In the genomic region with DNA sequence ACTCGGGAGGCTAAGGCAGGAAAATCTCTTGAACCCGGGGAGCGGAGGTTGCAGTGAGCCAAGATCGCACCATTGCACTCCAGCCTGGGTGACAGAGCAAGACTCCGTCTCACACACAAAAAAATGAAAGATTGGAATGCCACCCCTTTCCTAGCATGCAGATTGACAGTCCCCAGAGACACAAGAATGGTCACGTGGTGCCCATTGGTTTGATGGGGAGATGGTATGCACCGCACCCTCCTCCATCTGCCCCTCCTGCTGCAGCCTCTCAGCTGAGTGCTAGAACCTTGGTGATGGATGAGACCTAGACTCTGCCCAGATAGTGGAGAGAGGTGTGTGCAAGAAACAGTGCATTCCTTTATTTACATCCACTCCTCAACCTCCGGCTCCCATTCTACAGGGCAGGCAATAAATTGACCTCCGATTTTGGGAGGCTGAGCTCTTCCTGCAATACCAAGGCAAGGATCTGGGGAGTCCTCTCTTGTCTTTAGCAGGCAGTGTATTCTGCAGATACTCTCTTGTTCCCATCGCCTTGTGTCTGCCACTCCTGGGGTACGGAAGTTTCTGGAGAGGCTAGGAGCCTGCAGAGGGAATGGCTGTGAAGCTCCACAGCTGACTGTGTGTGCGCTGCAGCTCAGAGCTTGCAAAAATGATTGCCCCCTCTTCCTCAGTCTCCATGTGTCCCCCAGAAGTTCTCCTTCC, we compare ENCODE assay signal across 11 cellular contexts. TPM values are rescaled to one million over a fixed set of nuclear protein-coding genes. Genes with fewer than 3 reads are reported as not detected.
DNase-seq lines count a peak whose midpoint lies in the region; ATAC-seq and TF ChIP-seq lines count a peak whose summit lies in the region.
"Had no signal": no experiment of that assay in that cellular context is flagged by ENCODE, and none has a peak within 500 bp of the region (broad histone marks: within the 10 kb centered on the region; RNA-seq: fewer than 3 reads in every experiment).

No MANE protein-coding gene starts in this region.

- TF ChIP-seq CTCF in neural progenitor cell (IDR thresholded peaks at IDR 0.05) (no peak), Peyer's patch (IDR thresholded peaks at IDR 0.05) (no peak)

- H3K4me1 ChIP-seq in HUES64 (ENCODE audit: insufficient read depth, low read length) (peaks cover 29% of the 10 kb centered on the region), neural progenitor cell (peaks cover 24% of the 10 kb centered on the region), Peyer's patch (peaks cover 0 to 8% (median 4%) of the 10 kb centered on the region in 4 donors)

- H3K79me2 ChIP-seq in neural progenitor cell (ENCODE audit: low read depth), result peaks cover 22% of the 10 kb centered on the region

- no peak for TF ChIP-seq POLR2A in Peyer's patch (IDR thresholded peaks at IDR 0.05)

- no peaks in the 10 kb centered on the region for H3K36me3 Mint-ChIP-seq in activated naive CD8-positive, alpha-beta T cell treated with anti-CD3 and anti-CD28 coated beads, Interleukin-2, amount 50 U/mL, for 24 hours (ENCODE audit: low read depth)
- H3K36me3 Mint-ChIP-seq in neural progenitor cell, result no peaks in the 10 kb centered on the region

- no peaks in the 10 kb centered on the region for H3K27me3 Mint-ChIP-seq in activated naive CD8-positive, alpha-beta T cell treated with anti-CD3 and anti-CD28 coated beads, Interleukin-2, amount 50 U/mL, for 24 hours
- peaks cover 10% of the 10 kb centered on the region for H3K27me3 Mint-ChIP-seq in neural progenitor cell (ENCODE audit: insufficient read depth, low read depth)

- H3K9ac ChIP-seq in HUES64 (ENCODE audit: low read depth, low read length) (no peak overlapping the region), neural progenitor cell (no peak overlapping the region)

- H3F3A ChIP-seq in neural progenitor cell (ENCODE audit: low read depth), result peaks cover 26% of the 10 kb centered on the region

- H3K4me3 ChIP-seq in HUES64 (ENCODE audit: low read length) (no peak overlapping the region), neural progenitor cell (no peak overlapping the region), Peyer's patch (no peak overlapping the region)
- H3K4me3 ChIP-seq: GM12878 had no signal

- H3K27me3 ChIP-seq in HUES64 (ENCODE audit: insufficient read depth, low read length) (peaks cover 8% of the 10 kb centered on the region; the same call in 1 of the 2 replicates), neural progenitor cell (peaks cover 25% of the 10 kb centered on the region), Peyer's patch (no peaks in the 10 kb centered on the region)

- H3K27ac ChIP-seq in HUES64 (ENCODE audit: low read depth, low read length), result peak overlapping the region; percentile 39; the same call in 1 of the 2 replicates
- no peak overlapping the region for H3K27ac ChIP-seq in neural progenitor cell
- H3K27ac ChIP-seq in Peyer's patch, result no peak overlapping the region

- H3K4me2 ChIP-seq in neural progenitor cell, result no peak overlapping the region

- H3K36me3 ChIP-seq in HUES64 (ENCODE audit: insufficient read depth, low read length) (no peaks in the 10 kb centered on the region), neural progenitor cell (no peaks in the 10 kb centered on the region), Peyer's patch (no peaks in the 10 kb centered on the region)
- H3K36me3 ChIP-seq: thoracic aorta had no signal

- H3K4me1 Mint-ChIP-seq in activated naive CD8-positive, alpha-beta T cell treated with anti-CD3 and anti-CD28 coated beads, Interleukin-2, amount 50 U/mL, for 24 hours, result peaks cover 27% of the 10 kb centered on the region
- H3K4me1 Mint-ChIP-seq in neural progenitor cell, result peaks cover 28% of the 10 kb centered on the region

- peak overlapping the region; percentile 77 for H3K27ac Mint-ChIP-seq in activated naive CD8-positive, alpha-beta T cell treated with anti-CD3 and anti-CD28 coated beads, Interleukin-2, amount 50 U/mL, for 24 hours
- H3K27ac Mint-ChIP-seq in neural progenitor cell, result peak overlapping the region; percentile 46

- no peaks in the 10 kb centered on the region for H3K9me3 ChIP-seq in HUES64 (ENCODE audit: insufficient read depth, low read depth, low read length)
- H3K9me3 ChIP-seq in neural progenitor cell (ENCODE audit: low read depth), result no peaks in the 10 kb centered on the region
- no peaks in the 10 kb centered on the region for H3K9me3 ChIP-seq in Peyer's patch
- H3K9me3 ChIP-seq: thoracic aorta had no signal

- H3K9me3 Mint-ChIP-seq in activated naive CD8-positive, alpha-beta T cell treated with anti-CD3 and anti-CD28 coated beads, Interleukin-2, amount 50 U/mL, for 24 hours, result no peaks in the 10 kb centered on the region
- H3K9me3 Mint-ChIP-seq in neural progenitor cell, result peaks cover 2% of the 10 kb centered on the region

- H3K4me3 Mint-ChIP-seq in activated naive CD8-positive, alpha-beta T cell treated with anti-CD3 and anti-CD28 coated beads, Interleukin-2, amount 50 U/mL, for 24 hours, result peak overlapping the region; percentile 67
- H3K4me3 Mint-ChIP-seq in neural progenitor cell, result peak overlapping the region; percentile 28

- H4K20me1 ChIP-seq in neural progenitor cell (ENCODE audit: low read depth), result peaks cover 15% of the 10 kb centered on the region

- DNase-seq in NCI-H82 (lab: John Stamatoyannopoulos, UW) (peak; percentile 10), NCI-H82 treated with DMSO at 0.1 percent for 48 hours (lab: John Stamatoyannopoulos, UW; ENCODE audit: unreplicated experiment) (no peak), neural progenitor cell (ENCODE audit: low spot score) (no peak), Peyer's patch (no peak), NCI-H1092 (lab: John Stamatoyannopoulos, UW) (no peak)
- DNase-seq in activated naive CD8-positive, alpha-beta T cell treated with anti-CD3 and anti-CD28 coated beads, Interleukin-2, amount 50 U/mL, for 24 hours, result no peak
- no peak for DNase-seq in effector CD8-positive, alpha-beta T cell (lab: John Stamatoyannopoulos, UW)
- DNase-seq: SIG-M5 had no signal

- ATAC-seq in activated naive CD8-positive, alpha-beta T cell treated with anti-CD3 and anti-CD28 coated beads, Interleukin-2, amount 50 U/mL, for 24 hours, result no peak

- WGBS in HUES64, result 92% methylated on average over 12 of the region's 12 CpGs

- peak overlapping the region; percentile 70 for H2AFZ ChIP-seq in neural progenitor cell (replicated peaks)

RNA-seq across cellular contexts. Expression of a gene that starts 1.1 kb away (rescaled TPM):
- 12.6 TPM for polyA plus RNA-seq in HUES64 (2013, experiment 1 of 2)
- 15.0 TPM for polyA plus RNA-seq in HUES64 (2013, experiment 2 of 2)
- total RNA-seq in neural progenitor cell (ENCODE audit: low replicate concordance), result 7.7 and 9.0 TPM in 2 replicates
- total RNA-seq in Peyer's patch, result 1 to 10 TPM; 4.5 to 6.0 (median 5.7) TPM
